1 cellular context compared by ENCODE assay signal in genomic region chr2:174344716-174345472, GRCh38.
TF ChIP-seq lines count a peak whose summit lies in the region.

No MANE protein-coding gene starts in this region.

TF ChIP-seq in K562, 482 proteins besides CTCF, POLR2A, EP300 and RAD21 (continued from another document):
- TF ChIP-seq DEAF1 (CRISPR knock-in tag; IDR thresholded peaks at IDR 0.05) (peak; percentile 33; the same call in 1 of the 2 replicates), MAZ (CRISPR knock-in tag; conservative IDR thresholded peaks at IDR 0.05 in 1 of 2, IDR thresholded peaks at IDR 0.05 in 1 of 2) (0 out of 4 replicates have a peak, but pooled peaks of 1 of the 2 experiments have one; percentile 15), VEZF1 (CRISPR knock-in tag; IDR thresholded peaks at IDR 0.05) (no peak), L3MBTL2 (IDR thresholded peaks at IDR 0.05) (0 out of 2 replicates have a peak, but pooled peaks have one; percentile 18)
